ENCODE assay signal across 14 cellular contexts in the genomic region with DNA sequence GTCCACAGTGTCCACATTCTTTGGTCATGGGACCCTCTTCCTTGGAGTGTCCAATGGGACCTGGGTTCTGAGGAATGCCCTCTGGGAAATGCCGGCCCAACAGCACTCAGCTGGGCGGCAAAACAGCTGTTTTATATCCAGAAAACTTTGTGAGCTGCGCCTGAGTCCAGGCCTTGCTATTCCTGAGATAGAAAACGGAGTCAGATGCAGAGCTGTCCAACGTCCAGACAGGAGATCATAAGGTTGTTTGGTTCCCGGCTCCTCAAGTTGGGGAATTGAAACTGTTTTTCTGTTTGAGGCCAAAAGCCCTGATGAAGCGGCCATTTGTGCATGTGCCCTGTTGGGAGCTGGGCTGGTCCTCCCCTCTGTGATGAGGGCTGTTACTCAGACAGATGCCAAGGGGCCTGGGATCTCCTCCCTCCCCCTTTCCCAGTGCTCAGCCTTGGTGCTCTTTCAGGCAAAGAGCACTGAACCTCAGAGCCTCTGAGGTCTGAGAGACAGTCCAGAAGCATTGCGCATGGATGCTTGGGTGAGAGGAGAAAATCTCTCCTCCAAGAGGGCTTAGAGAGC.
DNase-seq lines count a peak whose midpoint lies in the region; ATAC-seq, FAIRE-seq and TF ChIP-seq lines count a peak whose summit lies in the region.
"Had no signal": no experiment of that assay in that cellular context is flagged by ENCODE, and none has a peak within 500 bp of the region (broad histone marks: within the 10 kb centered on the region; RNA-seq: fewer than 3 reads in every experiment).

No MANE protein-coding gene starts in this region.

- H4K20me1 ChIP-seq in HepG2 (ENCODE audit: insufficient read depth, low read length) = no peaks in the 10 kb centered on the region

- H3K9me3 Mint-ChIP-seq in CD4-positive, alpha-beta memory T cell = no peaks in the 10 kb centered on the region
- H3K9me3 Mint-ChIP-seq: CD4-positive, CD25-positive, alpha-beta regulatory T cell; immature natural killer cell had no signal

- H3K4me3 ChIP-seq in HepG2 (replicated peaks in 1 of 3; ENCODE audit: insufficient read depth in 1 of 3, low read depth in 2 of 3, low read length in 3 of 3) (peak overlapping the region in 1 of 3 experiments; percentile 20; a peak in 1 of 6 replicates), right lobe of liver (no peak overlapping the region), rectal smooth muscle tissue (ENCODE audit: low read length) (no peak overlapping the region)
- H3K4me3 ChIP-seq in CD4-positive, alpha-beta memory T cell (ENCODE audit: low read length in 2 of 2) = no peak overlapping the region

- CTCF ChIA-PET in HepG2 (lab: Yijun Ruan, JAX; ENCODE audit: low intra/inter-chr PET ratio, low total read pairs) = interaction anchor here (2.1 to 3.0 kb wide), 2 partner anchors 232 to 257 kb away, joined by 34 to 45 read pairs; no protein-coding TSS in a partner anchor
- CTCF ChIA-PET in CD4-positive, alpha-beta memory T cell (lab: Charles Lee; ENCODE audit: partially characterized antibody) = interaction anchor here (0.6 to 10.0 kb wide), 12 partner anchors 8 to 527 kb away, joined by 3 to 175 read pairs (median 4); no protein-coding TSS in a partner anchor

- no peak for TF ChIP-seq CTCF in HepG2 (CRISPR knock-in tag; IDR thresholded peaks at IDR 0.05)
- TF ChIP-seq CTCF in right lobe of liver (IDR thresholded peaks at IDR 0.05) = no peak

- H3K79me2 ChIP-seq in HepG2 (ENCODE audit: insufficient read depth, low read length) = no peaks in the 10 kb centered on the region

- H3K9me3 ChIP-seq in HepG2 (ENCODE audit: low read length) (no peaks in the 10 kb centered on the region), right lobe of liver (no peaks in the 10 kb centered on the region)
- no peaks in the 10 kb centered on the region for H3K9me3 ChIP-seq in CD4-positive, alpha-beta memory T cell (ENCODE audit: control insufficient read depth in 1 of 2, low read length in 2 of 2)

- peaks cover 1 to 11% (median 6%) of the 10 kb centered on the region in 4 donors for H3K4me1 Mint-ChIP-seq in CD4-positive, alpha-beta memory T cell

- no peak for FAIRE-seq in HepG2 (lab: Jason Lieb, UNC)
- FAIRE-seq: TTC549 had no signal

- H3K9ac ChIP-seq in HepG2 (ENCODE audit: insufficient read depth, low read depth, low read length) = no peak overlapping the region
- no peak overlapping the region for H3K9ac ChIP-seq in rectal smooth muscle tissue (ENCODE audit: low read length)

- ATAC-seq in HepG2 (no peak), right lobe of liver (no peak), left ventricle myocardium superior (peak; percentile 42), HG03039 (IDR thresholded peaks at IDR 0.05; ENCODE audit: unreplicated experiment) (no peak), HG03108 (IDR thresholded peaks at IDR 0.05; ENCODE audit: unreplicated experiment) (no peak), GM21825 (IDR thresholded peaks at IDR 0.05; ENCODE audit: unreplicated experiment) (no peak)

- in situ Hi-C loops in HepG2 (cut with HindIII; ENCODE audit: extremely low pct_ligation_motif_present, low pct_unique_long_range_greater_than_20kb) = loop anchor here (10.0 kb wide), 1 partner anchor 233 kb away; no protein-coding TSS in a partner anchor

- no TSS peak for BruUV-seq in HepG2 (replicated peaks; lab: Mats Ljungman, UMichigan)

- H3K4me3 Mint-ChIP-seq in CD4-positive, alpha-beta memory T cell = no peak overlapping the region
- H3K4me3 Mint-ChIP-seq: CD4-positive, CD25-positive, alpha-beta regulatory T cell; immature natural killer cell had no signal

- H3K4me2 ChIP-seq in HepG2 (ENCODE audit: low read depth, low read length) = peak overlapping the region; percentile 72

- DNase-seq in HepG2 (ENCODE audit: low spot score) (no peak), right lobe of liver (no peak), left ventricle myocardium superior (no peak)
- DNase-seq in CD4-positive, alpha-beta memory T cell = no peak
- DNase-seq: activated CD4-positive, alpha-beta T cell treated with anti-CD3 and anti-CD28 coated beads, Interleukin-2, amount 50 U/mL, for 48 hours; CD4-positive, CD25-positive, alpha-beta regulatory T cell; immature natural killer cell; NCI-H2029; NCI-H510A treated with DMSO at 0.1 percent for 48 hours had no signal

- POLR2A ChIA-PET in HepG2 (lab: Yijun Ruan, JAX) = interaction anchor here (1.4 kb wide), 1 partner anchor 258 kb away, joined by 3 read pairs; no protein-coding TSS in a partner anchor
- POLR2A ChIA-PET in CD4-positive, alpha-beta memory T cell (lab: Charles Lee; ENCODE audit: partially characterized antibody) = interaction anchor here (1.4 to 2.6 kb wide), 2 partner anchors 212 to 257 kb away, joined by 5 to 9 read pairs; no protein-coding TSS in a partner anchor

- intact Hi-C loops in HepG2 (cut with micrococcal nuclease; ENCODE audit: unreplicated experiment) (no loop called here), right lobe of liver (cut with DNase I) (loop anchor here in 1 of 2 donors (5.0 kb wide), 1 partner anchor 256 kb away; no protein-coding TSS in a partner anchor), left ventricle myocardium superior (cut with micrococcal nuclease) (loop anchor here (2.0 to 5.0 kb wide), 2 partner anchors 233 to 256 kb away; no protein-coding TSS in a partner anchor)
- intact Hi-C loops in CD4-positive, alpha-beta memory T cell (cut with micrococcal nuclease) = loop anchor here (2.0 kb wide), 1 partner anchor 337 kb away; a partner anchor contains a TSS

- H3K36me3 ChIP-seq in HepG2 (replicated peaks in 1 of 2; ENCODE audit: control insufficient read depth in 1 of 2, insufficient read depth in 2 of 2, low read length in 2 of 2) (no peaks in the 10 kb centered on the region), right lobe of liver (no peaks in the 10 kb centered on the region), rectal smooth muscle tissue (ENCODE audit: control insufficient read depth, insufficient read depth, low read length) (no peaks in the 10 kb centered on the region)
- no peaks in the 10 kb centered on the region for H3K36me3 ChIP-seq in CD4-positive, alpha-beta memory T cell (ENCODE audit: insufficient read depth, low read length)

- peaks cover 47% of the 10 kb centered on the region for H3K4me1 ChIP-seq in HepG2 (ENCODE audit: insufficient read depth, low read length)
- no peaks in the 10 kb centered on the region for H3K4me1 ChIP-seq in right lobe of liver
- peaks cover 23% of the 10 kb centered on the region for H3K4me1 ChIP-seq in rectal smooth muscle tissue (ENCODE audit: control insufficient read depth, insufficient read depth, low read length)
- H3K4me1 ChIP-seq in CD4-positive, alpha-beta memory T cell (ENCODE audit: insufficient read depth, low read length) = peaks cover 10% of the 10 kb centered on the region

- TF ChIP-seq RAD21 in HepG2 (CRISPR knock-in tag; IDR thresholded peaks at IDR 0.05) = no peak

- H3K27ac Mint-ChIP-seq in CD4-positive, alpha-beta memory T cell = peak overlapping the region in 1 of 7 donors; percentile 18
- H3K27ac Mint-ChIP-seq: immature natural killer cell had no signal

- H3K27me3 ChIP-seq in HepG2 (ENCODE audit: control insufficient read depth in 1 of 2, insufficient read depth in 2 of 2, low read length in 2 of 2) (no peaks in the 10 kb centered on the region), right lobe of liver (no peaks in the 10 kb centered on the region), rectal smooth muscle tissue (ENCODE audit: control insufficient read depth, insufficient read depth, low read length) (no peaks in the 10 kb centered on the region)
- H3K27me3 ChIP-seq in CD4-positive, alpha-beta memory T cell (ENCODE audit: insufficient read depth, low read length) = no peaks in the 10 kb centered on the region

- no peak overlapping the region for H2AFZ ChIP-seq in HepG2 (ENCODE audit: low read length)

- TF ChIP-seq POLR2A in HepG2 (IDR thresholded peaks at IDR 0.05; ENCODE audit: insufficient read depth in 1 of 2, low read depth in 2 of 2, low read length in 2 of 2) (no peak), right lobe of liver (IDR thresholded peaks at IDR 0.05) (no peak)

- 57% methylated on average over 5 of the region's 8 CpGs for WGBS in HepG2 (ENCODE audit: low lambda C conversion rate)
- WGBS in right lobe of liver (ENCODE audit: insufficient coverage, low coverage, low lambda C conversion rate, missing lambda C conversion rate) = no CpG with 5 or more reads among the region's 8 CpGs

- no peaks in the 10 kb centered on the region for H3K36me3 Mint-ChIP-seq in CD4-positive, alpha-beta memory T cell
- H3K36me3 Mint-ChIP-seq: CD4-positive, CD25-positive, alpha-beta regulatory T cell had no signal

- TF ChIP-seq EP300 in HepG2 (IDR thresholded peaks at IDR 0.05; ENCODE audit: low read depth in 2 of 2, low read length in 2 of 2) = no peak
- no peak for TF ChIP-seq EP300 in HepG2 (CRISPR knock-in tag; IDR thresholded peaks at IDR 0.05; ENCODE audit: borderline replicate concordance)

- H3K27me3 Mint-ChIP-seq in CD4-positive, alpha-beta memory T cell = peaks cover 0 to 1% of the 10 kb centered on the region in 2 donors
- H3K27me3 Mint-ChIP-seq: CD4-positive, CD25-positive, alpha-beta regulatory T cell had no signal

- no peak overlapping the region for H3K27ac ChIP-seq in HepG2 (ENCODE audit: extremely low read length, insufficient read depth, low read length)
- H3K27ac ChIP-seq in right lobe of liver = no peak overlapping the region
- peak overlapping the region; percentile 66 for H3K27ac ChIP-seq in rectal smooth muscle tissue (ENCODE audit: low read depth, low read length)
- H3K27ac ChIP-seq in CD4-positive, alpha-beta memory T cell (ENCODE audit: low read depth, low read length) = no peak overlapping the region

TF ChIP-seq in HepG2, 621 proteins besides CTCF, POLR2A, EP300 and RAD21:
- peak; percentile 8 for TF ChIP-seq XRCC5 (optimal IDR thresholded peaks at IDR 0.05; ENCODE audit: low read length)
- TF ChIP-seq ZFX (CRISPR knock-in tag; IDR thresholded peaks at IDR 0.05; ENCODE audit: low read depth) = 0 out of 2 replicates have a peak, but pooled peaks have one; percentile 12
- no peak for TF ChIP-seq KLF16 (CRISPR knock-in tag; IDR thresholded peaks at IDR 0.05)
- TF ChIP-seq ERF (CRISPR knock-in tag; IDR thresholded peaks at IDR 0.05) = 0 out of 2 replicates have a peak, but pooled peaks have one; percentile 0
- TF ChIP-seq ZNF441 (CRISPR knock-in tag; IDR thresholded peaks at IDR 0.05; ENCODE audit: borderline replicate concordance) = no peak
- TF ChIP-seq HNRNPUL1 (IDR thresholded peaks at IDR 0.05; ENCODE audit: low read depth, low read length) = no peak
